Comparison of ENCODE assay signal across 14 cellular contexts in the genomic region with DNA sequence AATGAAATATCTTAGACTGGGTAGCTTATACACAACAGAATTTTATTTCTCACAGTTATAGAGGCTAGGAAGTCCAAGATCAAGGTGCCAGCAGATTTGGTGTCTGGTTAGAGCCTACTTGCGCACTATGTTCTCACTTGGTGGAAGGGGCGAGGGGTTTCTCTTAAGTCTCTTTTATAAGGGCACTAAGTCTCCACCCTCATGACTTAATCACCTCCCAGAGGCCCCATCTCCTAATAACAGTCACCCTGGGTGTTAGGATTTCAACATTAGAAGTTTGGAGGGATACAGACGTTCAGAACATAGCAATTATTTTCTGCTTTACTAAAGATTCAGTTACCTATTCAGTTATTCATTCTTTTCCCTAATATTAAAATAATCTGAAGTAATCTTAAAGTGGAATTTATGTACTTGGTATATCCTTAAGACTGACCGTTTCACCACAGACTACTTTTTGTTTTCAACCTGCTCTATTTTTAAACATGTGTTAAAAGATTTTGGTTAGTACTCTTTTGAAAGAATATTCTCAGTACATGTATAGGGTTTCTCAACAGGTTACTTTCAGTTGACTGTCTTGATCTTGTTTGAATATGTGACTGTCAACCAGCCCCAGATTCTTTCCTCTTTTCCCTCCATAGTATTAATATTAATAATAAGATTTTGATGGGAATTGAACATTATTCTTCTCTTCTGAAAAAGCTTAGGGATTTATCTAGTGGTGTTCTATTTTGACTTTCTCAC.
DNase-seq lines count a peak whose midpoint lies in the region; ATAC-seq and TF ChIP-seq lines count a peak whose summit lies in the region.
"Had no signal": no experiment of that assay in that cellular context is flagged by ENCODE, and none has a peak within 500 bp of the region (broad histone marks: within the 10 kb centered on the region; RNA-seq: fewer than 3 reads in every experiment).

No MANE protein-coding gene starts in this region.

- H3K4me3 Mint-ChIP-seq in chondrocyte (ENCODE audit: unreplicated experiment) = no peak overlapping the region
- no peak overlapping the region for H3K4me3 Mint-ChIP-seq in naive thymus-derived CD4-positive, alpha-beta T cell
- H3K4me3 Mint-ChIP-seq: activated T-cell treated with anti-CD3 and anti-CD28 coated beads, Interleukin-2, amount 50 U/mL, for 4 hours; HFFc6 had no signal

- H3K27ac ChIP-seq in naive thymus-derived CD4-positive, alpha-beta T cell (ENCODE audit: low read depth, low read length) = no peak overlapping the region
- H3K27ac ChIP-seq: prostate gland, uterus had no signal

- no peaks in the 10 kb centered on the region for H3K9me3 ChIP-seq in naive thymus-derived CD4-positive, alpha-beta T cell (ENCODE audit: control insufficient read depth in 2 of 3, low read length in 3 of 3)
- H3K9me3 ChIP-seq: prostate gland, uterus had no signal

- ATAC-seq in GM19324 (IDR thresholded peaks at IDR 0.05; ENCODE audit: low FRiP score, unreplicated experiment) (peak; percentile 49), HG02588 (IDR thresholded peaks at IDR 0.05; ENCODE audit: unreplicated experiment) (peak; percentile 58), HG03378 (IDR thresholded peaks at IDR 0.05; ENCODE audit: unreplicated experiment) (peak; percentile 50)
- no peak for ATAC-seq in naive thymus-derived CD4-positive, alpha-beta T cell
- ATAC-seq: activated T-cell treated with anti-CD3 and anti-CD28 coated beads, Interleukin-2, amount 50 U/mL, for 4 hours had no signal

- H3K36me3 ChIP-seq in naive thymus-derived CD4-positive, alpha-beta T cell (ENCODE audit: control insufficient read depth in 2 of 3, insufficient read depth in 3 of 3, low read length in 3 of 3) = peaks cover 0 to 8% (median 0%) of the 10 kb centered on the region in 3 experiments
- H3K36me3 ChIP-seq: prostate gland, uterus had no signal

- H3K4me1 Mint-ChIP-seq in chondrocyte (ENCODE audit: low read depth) = no peaks in the 10 kb centered on the region
- peaks cover 0 to 4% (median 0%) of the 10 kb centered on the region in 7 donors for H3K4me1 Mint-ChIP-seq in naive thymus-derived CD4-positive, alpha-beta T cell

- no peak overlapping the region for H3K4me3 ChIP-seq in GM12864 (ENCODE audit: low read depth, low read length)
- no peak overlapping the region for H3K4me3 ChIP-seq in naive thymus-derived CD4-positive, alpha-beta T cell (ENCODE audit: low read length)
- H3K4me3 ChIP-seq: prostate gland, uterus had no signal

- intact Hi-C loops in naive thymus-derived CD4-positive, alpha-beta T cell (cut with micrococcal nuclease) = no loop called here

- no peak overlapping the region for H3K27ac Mint-ChIP-seq in chondrocyte (ENCODE audit: unreplicated experiment)
- H3K27ac Mint-ChIP-seq in naive thymus-derived CD4-positive, alpha-beta T cell = peak overlapping the region in 2 of 9 donors; percentile 10 to 32
- H3K27ac Mint-ChIP-seq: HFFc6 had no signal

- CTCF ChIA-PET in naive thymus-derived CD4-positive, alpha-beta T cell (lab: Charles Lee) = no interaction called here

- no peaks in the 10 kb centered on the region for H3K27me3 ChIP-seq in naive thymus-derived CD4-positive, alpha-beta T cell (ENCODE audit: control insufficient read depth in 2 of 2, insufficient read depth in 2 of 2, low read length in 2 of 2)
- H3K27me3 ChIP-seq: uterus had no signal

- H3K4me1 ChIP-seq in naive thymus-derived CD4-positive, alpha-beta T cell (ENCODE audit: control insufficient read depth in 2 of 2, insufficient read depth in 2 of 2, low read length in 2 of 2) = no peaks in the 10 kb centered on the region
- H3K4me1 ChIP-seq: prostate gland, uterus had no signal

- POLR2A ChIA-PET in naive thymus-derived CD4-positive, alpha-beta T cell (lab: Charles Lee) = no interaction called here

- H3K27me3 Mint-ChIP-seq in chondrocyte (ENCODE audit: low read depth) = no peaks in the 10 kb centered on the region
- no peaks in the 10 kb centered on the region for H3K27me3 Mint-ChIP-seq in naive thymus-derived CD4-positive, alpha-beta T cell

- DNase-seq in GM12864 (ENCODE audit: low read depth) = peak; percentile 24
- DNase-seq in NCI-H510A treated with DMSO at 0.1 percent for 48 hours (lab: John Stamatoyannopoulos, UW) = no peak
- no peak for DNase-seq in chondrocyte (ENCODE audit: low spot score)
- no peak for DNase-seq in naive thymus-derived CD4-positive, alpha-beta T cell
- no peak for DNase-seq in pons (ENCODE audit: low spot score)
- DNase-seq: activated T-cell treated with anti-CD3 and anti-CD28 coated beads, Interleukin-2, amount 50 U/mL, for 4 hours; HFFc6; NCI-H2081; SW 1271; uterus had no signal

- H3K9me3 Mint-ChIP-seq in chondrocyte (ENCODE audit: low read depth) = no peaks in the 10 kb centered on the region
- peaks cover 0 to 1% (median 0%) of the 10 kb centered on the region in 11 donors for H3K9me3 Mint-ChIP-seq in naive thymus-derived CD4-positive, alpha-beta T cell
- H3K9me3 Mint-ChIP-seq: HFFc6 had no signal

- TF ChIP-seq CTCF in GM12864 (IDR thresholded peaks at IDR 0.05; ENCODE audit: low read depth, low read length, missing control alignments) = no peak
- no peak for TF ChIP-seq CTCF in chondrocyte (IDR thresholded peaks at IDR 0.05)

- H3K36me3 Mint-ChIP-seq in chondrocyte (ENCODE audit: low read depth) = no peaks in the 10 kb centered on the region
- H3K36me3 Mint-ChIP-seq in naive thymus-derived CD4-positive, alpha-beta T cell = peaks cover 3 to 38% (median 22%) of the 10 kb centered on the region in 5 donors
